In genomic region chr9:38687389-38687842, GRCh38 we compare ENCODE assay signal across 1 cellular context.
TF ChIP-seq lines count a peak whose summit lies in the region.

No MANE protein-coding gene starts in this region.

TF ChIP-seq in HCT116, 20 proteins besides CTCF, POLR2A, EP300 and RAD21 (continued from another document):
- TF ChIP-seq ZBTB33 (IDR thresholded peaks at IDR 0.05; ENCODE audit: extremely low read depth, insufficient replicate concordance, low read length) = no peak
- TF ChIP-seq EZH2 (IDR thresholded peaks at IDR 0.05) = no peak
- peak; percentile 70 for TF ChIP-seq POLR2AphosphoS5 (IDR thresholded peaks at IDR 0.05; ENCODE audit: low read depth, low read length)
- no peak for TF ChIP-seq ZNF274 (IDR thresholded peaks at IDR 0.05; ENCODE audit: low read depth, low read length)
- no peak for TF ChIP-seq EGR1 (IDR thresholded peaks at IDR 0.05; ENCODE audit: low read depth)
- no peak for TF ChIP-seq TCF7L2 (IDR thresholded peaks at IDR 0.05; ENCODE audit: borderline replicate concordance, extremely low read depth, insufficient read depth, insufficient read length)
- TF ChIP-seq JUND (IDR thresholded peaks at IDR 0.05) = no peak; the same call in 1 of the 2 replicates
- no peak for TF ChIP-seq SP1 (IDR thresholded peaks at IDR 0.05; ENCODE audit: low read depth)
- TF ChIP-seq ZFX (IDR thresholded peaks at IDR 0.05) = peak; percentile 41; the same call in 1 of the 2 replicates
- no peak for TF ChIP-seq SIN3A (IDR thresholded peaks at IDR 0.05; ENCODE audit: low read depth)
- TF ChIP-seq EZH2phosphoT487 (IDR thresholded peaks at IDR 0.05; ENCODE audit: borderline replicate concordance) = no peak
TF ChIP-seq in HCT116: peak in this region for 3.
